Comparison of ENCODE assay signal across 19 cellular contexts in genomic region chr3:129028866-129029265, GRCh38. TPM values are rescaled to one million over a fixed set of nuclear protein-coding genes. Genes with fewer than 3 reads are reported as not detected.
"Had no signal": no experiment of that assay in that cellular context is flagged by ENCODE, and none has a peak within 500 bp of the region (broad histone marks: within the 10 kb centered on the region; RNA-seq: fewer than 3 reads in every experiment).

No MANE protein-coding gene starts in this region.

- ATAC-seq: heart left ventricle, left lung had no signal

- H3K9me3 Mint-ChIP-seq: type B pancreatic cell had no signal

- H3K36me3 Mint-ChIP-seq: mesothelial cell of epicardium, type B pancreatic cell had no signal

- DNase-seq: cortex of kidney; effector CD8-positive, alpha-beta T cell; foreskin melanocyte; heart left ventricle; hypothalamus; islet precursor cell; small intestine; stimulated activated CD4-positive, alpha-beta T cell treated with anti-CD3 and anti-CD28 coated beads, Interleukin-12 subunit alpha, Interleukin-12 subunit beta, amount 100 ng/mL, for 4 hours; stimulated activated naive CD4-positive, alpha-beta T cell treated with Interleukin-2 at 50 U/mL for 16 hours; thyroid gland had no signal

- H3K27ac Mint-ChIP-seq: mesothelial cell of epicardium, type B pancreatic cell had no signal

- H3K4me3 Mint-ChIP-seq: mesothelial cell of epicardium had no signal

RNA-seq across cellular contexts. Expression of gene EFCC1, which starts 27.8 kb away (rescaled TPM):
- total RNA-seq: osteocyte had no signal

RNA-seq across cellular contexts. Expression of gene GP9, which starts 31.7 kb away (rescaled TPM):
- total RNA-seq: glomerular endothelial cell, heart left ventricle, mesothelial cell of epicardium, mucosa of gallbladder, myocyte, osteocyte, right atrium auricular region, suprapubic skin, thyroid gland had no signal

RNA-seq across cellular contexts. Expression of gene CFAP92, which starts 35.0 kb away (rescaled TPM):
- total RNA-seq: osteocyte, right atrium auricular region had no signal
